Comparison of ENCODE assay signal across 10 cellular contexts in genomic region chrX:150696264-150696789, GRCh38. TPM values are rescaled to one million over a fixed set of nuclear protein-coding genes. Genes with fewer than 3 reads are reported as not detected.
DNase-seq lines count a peak whose midpoint lies in the region; ATAC-seq and TF ChIP-seq lines count a peak whose summit lies in the region.
"Had no signal": no experiment of that assay in that cellular context is flagged by ENCODE, and none has a peak within 500 bp of the region (broad histone marks: within the 10 kb centered on the region; RNA-seq: fewer than 3 reads in every experiment).

No MANE protein-coding gene starts in this region.

- peaks cover 0 to 6% (median 0%) of the 10 kb centered on the region in 6 donors for H3K36me3 ChIP-seq in spleen

- no peaks in the 10 kb centered on the region for H3K27me3 ChIP-seq in spleen (replicated peaks in 1 of 7)

- peak overlapping the region; percentile 80 for H3K4me3 Mint-ChIP-seq in activated CD4-positive, alpha-beta T cell treated with anti-CD3 and anti-CD28 coated beads, Interleukin-2, amount 10 ng/mL, durations not matched to agents 24 days and 14 days
- H3K4me3 Mint-ChIP-seq in activated naive CD8-positive, alpha-beta T cell: peak overlapping the region; percentile 91

- intact Hi-C loops in activated CD4-positive, alpha-beta T cell treated with anti-CD3 and anti-CD28 coated beads, Interleukin-2, amount 10 ng/mL, durations not matched to agents 24 days and 14 days (cut with micrococcal nuclease): loop anchor here (2.0 kb wide), 2 partner anchors 14 to 122 kb away; no protein-coding TSS in a partner anchor
- intact Hi-C loops in spleen (cut with DNase I; ENCODE audit: low total_unique reads): no loop called here

- ATAC-seq in HG03354 (IDR thresholded peaks at IDR 0.05; ENCODE audit: poor library complexity, severe bottlenecking, unreplicated experiment): no peak
- ATAC-seq in GM19467 (IDR thresholded peaks at IDR 0.05; ENCODE audit: unreplicated experiment): no peak

- peak overlapping the region in 6 of 8 donors; percentile 75 to 94 (median 89) for H3K27ac ChIP-seq in spleen

- H3K4me1 ChIP-seq in spleen: peaks cover 0 to 74% (median 43%) of the 10 kb centered on the region in 6 donors

- peaks cover 52% of the 10 kb centered on the region for H3K4me1 Mint-ChIP-seq in activated CD4-positive, alpha-beta T cell treated with anti-CD3 and anti-CD28 coated beads, Interleukin-2, amount 10 ng/mL, durations not matched to agents 24 days and 14 days
- H3K4me1 Mint-ChIP-seq in activated naive CD8-positive, alpha-beta T cell (ENCODE audit: low read depth): peaks cover 67% of the 10 kb centered on the region

- 0 to 62% (median 53%) methylated on average over 1 to 2 of the region's 2 CpGs for WGBS in spleen, 5 donors

- no peak for TF ChIP-seq CTCF in spleen (IDR thresholded peaks at IDR 0.05 in 8 of 11, conservative IDR thresholded peaks at IDR 0.05 in 3 of 11)

- H3K9me3 Mint-ChIP-seq in activated CD4-positive, alpha-beta T cell treated with anti-CD3 and anti-CD28 coated beads, Interleukin-2, amount 10 ng/mL, durations not matched to agents 24 days and 14 days: no peaks in the 10 kb centered on the region
- H3K9me3 Mint-ChIP-seq in activated naive CD8-positive, alpha-beta T cell (ENCODE audit: low read depth): no peaks in the 10 kb centered on the region

- H3K27ac Mint-ChIP-seq in activated CD4-positive, alpha-beta T cell treated with anti-CD3 and anti-CD28 coated beads, Interleukin-2, amount 10 ng/mL, durations not matched to agents 24 days and 14 days: peak overlapping the region; percentile 95
- peak overlapping the region; percentile 96 for H3K27ac Mint-ChIP-seq in activated naive CD8-positive, alpha-beta T cell

- peaks cover 20% of the 10 kb centered on the region for H3K36me3 Mint-ChIP-seq in activated CD4-positive, alpha-beta T cell treated with anti-CD3 and anti-CD28 coated beads, Interleukin-2, amount 10 ng/mL, durations not matched to agents 24 days and 14 days (ENCODE audit: low read depth)
- peaks cover 7% of the 10 kb centered on the region for H3K36me3 Mint-ChIP-seq in activated naive CD8-positive, alpha-beta T cell

- peak overlapping the region in 1 of 8 donors; percentile 43 for H3K4me3 ChIP-seq in spleen

- no peaks in the 10 kb centered on the region for H3K27me3 Mint-ChIP-seq in activated CD4-positive, alpha-beta T cell treated with anti-CD3 and anti-CD28 coated beads, Interleukin-2, amount 10 ng/mL, durations not matched to agents 24 days and 14 days
- no peaks in the 10 kb centered on the region for H3K27me3 Mint-ChIP-seq in activated naive CD8-positive, alpha-beta T cell

- TF ChIP-seq POLR2A in spleen (IDR thresholded peaks at IDR 0.05): no peak

- no peaks in the 10 kb centered on the region for H3K9me3 ChIP-seq in spleen

- peak; percentile 59 for DNase-seq in activated CD4-positive, alpha-beta T cell treated with anti-CD3 and anti-CD28 coated beads, Interleukin-2, amount 10 ng/mL, durations not matched to agents 24 days and 14 days
- no peak for DNase-seq in activated CD4-positive, alpha-beta T cell treated with anti-CD3 and anti-CD28 coated beads, Interleukin-2, amount 50 U/mL, for 1 hour
- DNase-seq in MV-4-11 (lab: John Stamatoyannopoulos, UW) (peak; percentile 0), spleen (no peak), iPS-NIHi11 (ENCODE audit: low spot score) (no peak)
- DNase-seq: NCI-H1105, NCI-H510A treated with DMSO at 0.1 percent for 48 hours had no signal

RNA-seq across cellular contexts. Expression of gene MTMR1, which starts 3.1 kb away (rescaled TPM):
- 30.6 and 34.5 TPM in 2 replicates for total RNA-seq in activated CD4-positive, alpha-beta T cell treated with anti-CD3 and anti-CD28 coated beads, Interleukin-2, amount 10 ng/mL, durations not matched to agents 24 days and 14 days
- 10 to 100 TPM; 34.7 to 52.1 (median 42.7) TPM for total RNA-seq in spleen
- polyA plus RNA-seq in spleen: 10 to 100 TPM; 10.6 to 18.0 (median 16.3) TPM

Comparison
In these comparisons a context has a peak if more than half of its experiments do, and no peak if none do; other contexts are left out.
1. DNase-seq: peak in activated CD4-positive, alpha-beta T cell treated with anti-CD3 and anti-CD28 coated beads, Interleukin-2, amount 10 ng/mL, durations not matched to agents 24 days and 14 days (single experiment) and MV-4-11 (single experiment); none in activated CD4-positive, alpha-beta T cell treated with anti-CD3 and anti-CD28 coated beads, Interleukin-2, amount 50 U/mL, for 1 hour (single experiment), spleen (single experiment) and iPS-NIHi11 (single experiment).